Comparison of ENCODE assay signal across 8 cellular contexts in the genomic region with DNA sequence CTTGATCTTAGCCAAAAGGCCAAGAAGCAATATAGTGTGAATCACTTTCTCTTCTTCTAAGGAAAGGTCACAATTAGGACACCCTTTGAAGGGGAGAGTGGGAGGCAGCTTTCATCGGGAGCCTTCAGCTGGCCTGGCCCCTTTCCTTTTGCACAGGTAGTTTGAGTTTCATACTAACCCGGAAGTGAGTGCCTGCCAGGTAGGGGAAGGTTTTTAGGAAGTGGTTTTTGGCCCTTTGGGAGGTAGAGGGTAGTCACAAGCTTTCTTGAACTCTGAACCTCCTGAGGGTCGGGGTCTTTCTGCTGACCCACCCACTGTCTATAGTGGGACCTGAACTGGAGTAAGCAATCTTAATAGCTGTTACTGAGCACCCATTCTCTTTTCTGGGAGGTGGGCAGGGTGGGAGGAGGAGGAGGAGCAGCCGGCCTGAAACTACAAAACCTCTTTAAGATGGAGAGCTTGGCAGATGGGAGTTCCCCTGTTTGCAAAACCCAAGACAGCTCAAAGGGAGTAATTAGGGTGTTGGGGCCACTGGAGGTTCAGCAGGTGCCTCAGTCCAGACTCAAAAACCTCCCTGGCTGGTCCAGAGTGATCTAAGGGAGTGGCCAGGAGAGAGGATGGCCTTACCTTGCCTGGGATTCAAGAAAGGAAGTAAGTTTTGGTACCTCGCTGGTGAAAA. TPM values are rescaled to one million over a fixed set of nuclear protein-coding genes. Genes with fewer than 3 reads are reported as not detected.
DNase-seq lines count a peak whose midpoint lies in the region; ATAC-seq and TF ChIP-seq lines count a peak whose summit lies in the region.

No MANE protein-coding gene starts in this region.

- H3K4me1 ChIP-seq in left ventricle myocardium inferior (peaks cover 79% of the 10 kb centered on the region), right atrium auricular region (peaks cover 2 to 69% of the 10 kb centered on the region in 2 donors), transverse colon (peaks cover 7 to 76% (median 45%) of the 10 kb centered on the region in 4 donors)

- intact Hi-C loops in left ventricle myocardium inferior (cut with micrococcal nuclease) = no loop called here
- intact Hi-C loops in transverse colon (cut with DNase I; ENCODE audit: low total_unique reads) = no loop called here

- peak overlapping the region in 4 of 5 experiments; percentile 21 to 68 (median 38) for H3K4me3 Mint-ChIP-seq in brain

- H3K9me3 Mint-ChIP-seq in brain = no peaks in the 10 kb centered on the region

- peak overlapping the region in 4 of 5 experiments; percentile 34 to 95 (median 60) for H3K27ac Mint-ChIP-seq in brain

- H3K36me3 Mint-ChIP-seq in brain = peaks cover 10% of the 10 kb centered on the region

- H3K9me3 ChIP-seq in left ventricle myocardium inferior (replicated peaks) (no peaks in the 10 kb centered on the region), right atrium auricular region (no peaks in the 10 kb centered on the region), transverse colon (no peaks in the 10 kb centered on the region), MG63 (no peaks in the 10 kb centered on the region)

- peaks cover 10% of the 10 kb centered on the region for H3K27me3 Mint-ChIP-seq in brain

- TF ChIP-seq EP300 in transverse colon (IDR thresholded peaks at IDR 0.05; ENCODE audit: low read depth) = no peak

- H3K4me3 ChIP-seq in left ventricle myocardium inferior (no peak overlapping the region), right atrium auricular region (no peak overlapping the region), transverse colon (no peak overlapping the region), MG63 (no peak overlapping the region)

- WGBS in transverse colon (ENCODE audit: low coverage in 1 of 2), 2 donors = 34 to 67% methylated on average over 1 to 5 of the region's 5 CpGs

- TF ChIP-seq POLR2A in transverse colon (IDR thresholded peaks at IDR 0.05) = no peak

- H3K27ac ChIP-seq in left ventricle myocardium inferior (replicated peaks) (peak overlapping the region; percentile 24), right atrium auricular region (peak overlapping the region in 1 of 2 donors; percentile 13), transverse colon (peak overlapping the region in 3 of 4 donors; percentile 25 to 30 (median 28))

- H3K27me3 ChIP-seq in left ventricle myocardium inferior (ENCODE audit: low read depth) (no peaks in the 10 kb centered on the region), right atrium auricular region (no peaks in the 10 kb centered on the region), transverse colon (no peaks in the 10 kb centered on the region), MG63 (no peaks in the 10 kb centered on the region)

- no peak for DNase-seq in left ventricle myocardium inferior
- no peak for DNase-seq in right atrium auricular region (ENCODE audit: low spot score)
- no peak for DNase-seq in transverse colon
- no peak for DNase-seq in MG63
- no peak for DNase-seq in HPDE6-E6E7 (ENCODE audit: extremely low spot score)
- no peak for DNase-seq in SW 1271 (lab: John Stamatoyannopoulos, UW)

- peaks cover 70% of the 10 kb centered on the region for H3K4me1 Mint-ChIP-seq in brain

- peak; percentile 25 for ATAC-seq in HG03280 (IDR thresholded peaks at IDR 0.05; ENCODE audit: unreplicated experiment)

- no peak for TF ChIP-seq CTCF in left ventricle myocardium inferior (IDR thresholded peaks at IDR 0.05; ENCODE audit: borderline replicate concordance)
- TF ChIP-seq CTCF in right atrium auricular region (IDR thresholded peaks at IDR 0.05) = no peak
- TF ChIP-seq CTCF in brain (conservative IDR thresholded peaks at IDR 0.05) = no peak
- TF ChIP-seq CTCF in transverse colon (IDR thresholded peaks at IDR 0.05) = no peak

- no peaks in the 10 kb centered on the region for H3K36me3 ChIP-seq in left ventricle myocardium inferior
- H3K36me3 ChIP-seq in right atrium auricular region = no peaks in the 10 kb centered on the region
- no peaks in the 10 kb centered on the region for H3K36me3 ChIP-seq in transverse colon
- H3K36me3 ChIP-seq in MG63 = peaks cover 63% of the 10 kb centered on the region

- in situ Hi-C loops in transverse colon (cut with MboI; ENCODE audit: low pct_ligation_motif_present in 1 of 4, low pct_unique_long_range_greater_than_20kb in 1 of 4, low sequenced_read_pairs in 3 of 4) = no loop called here

RNA-seq across cellular contexts. Expression of gene LARP1, which starts 6.0 kb away (rescaled TPM):
- total RNA-seq in left ventricle myocardium inferior (148 TPM), right atrium auricular region (10 to 100 TPM; 92.4 to 98.1 TPM), transverse colon (100 to 1,000 TPM in 2 of 4 donors, 10 to 100 TPM in 2; 63.6 to 171 (median 105) TPM)
- polyA plus RNA-seq in brain (ENCODE audit: insufficient read depth, low read depth, low replicate concordance) = 86.7 TPM
- total RNA-seq in MG63 (2014; rRNA removed; shearing (Covaris generic); ENCODE audit: low replicate concordance) = 30.4 and 36.5 TPM in 2 replicates
